ENCODE assay signal across 9 cellular contexts in the genomic region with DNA sequence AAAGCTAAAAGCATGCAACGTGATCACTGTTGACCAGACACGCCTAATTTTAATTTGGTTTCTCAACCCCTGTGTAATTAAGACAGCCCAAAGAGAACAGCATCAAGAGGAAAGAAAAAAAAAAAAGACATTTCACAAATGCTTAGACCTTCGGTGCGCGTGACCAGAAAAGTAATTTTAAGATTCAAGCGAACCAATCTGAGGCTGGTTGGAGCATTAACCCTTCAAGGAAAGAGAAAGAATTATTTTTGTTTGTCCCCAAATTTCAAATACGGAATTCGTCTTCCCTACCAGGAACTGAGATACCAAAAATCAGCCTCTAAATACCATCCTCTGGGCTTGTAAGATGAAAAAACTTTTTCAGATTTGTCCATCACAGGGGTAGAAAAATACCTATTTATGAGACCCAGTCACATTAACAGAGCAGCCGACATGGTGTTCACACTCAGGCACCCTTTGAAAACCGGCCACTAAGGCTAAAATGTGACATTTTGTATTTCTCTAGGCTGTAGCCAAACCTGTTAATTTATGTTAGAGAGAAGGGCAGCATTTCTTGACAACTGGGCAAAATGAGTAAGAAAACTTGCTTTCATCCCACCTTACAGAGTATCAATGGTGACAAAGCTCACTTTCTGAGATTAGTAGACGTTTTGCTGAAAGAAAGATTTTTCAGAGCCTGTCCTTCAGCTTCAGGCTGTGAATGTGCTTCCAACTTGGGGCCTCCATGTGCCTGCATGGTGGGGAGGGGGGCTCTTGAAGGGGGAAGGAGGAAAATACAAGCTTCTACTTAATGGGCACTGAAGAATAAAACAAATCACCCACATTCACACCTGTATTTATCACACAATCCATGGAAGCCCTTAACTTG.
DNase-seq lines count a peak whose midpoint lies in the region; ATAC-seq and TF ChIP-seq lines count a peak whose summit lies in the region.
"Had no signal": no experiment of that assay in that cellular context is flagged by ENCODE, and none has a peak within 500 bp of the region (broad histone marks: within the 10 kb centered on the region; RNA-seq: fewer than 3 reads in every experiment).

No MANE protein-coding gene starts in this region.

- no peak for ATAC-seq in left lung

- no peaks in the 10 kb centered on the region for H3K9me3 ChIP-seq in left lung
- H3K9me3 ChIP-seq in tibial nerve = no peaks in the 10 kb centered on the region

- H3K4me1 Mint-ChIP-seq in activated naive CD4-positive, alpha-beta T cell treated with anti-CD3 and anti-CD28 coated beads, Interleukin-2, amount 10 ng/mL, durations not matched to agents 7 days and 5 days = peaks cover 89% of the 10 kb centered on the region
- H3K4me1 Mint-ChIP-seq in endothelial cell (ENCODE audit: unreplicated experiment) = peaks cover 24% of the 10 kb centered on the region

- peak overlapping the region; percentile 32 to 43 for H3K4me3 ChIP-seq in left lung
- peak overlapping the region in 3 of 4 donors; percentile 45 to 51 (median 49) for H3K4me3 ChIP-seq in tibial nerve

- no peak for TF ChIP-seq CTCF in left lung (IDR thresholded peaks at IDR 0.05)
- TF ChIP-seq CTCF in tibial nerve (IDR thresholded peaks at IDR 0.05) = no peak
- TF ChIP-seq CTCF in endothelial cell (IDR thresholded peaks at IDR 0.05; ENCODE audit: unreplicated experiment) = no peak

- H3K27ac Mint-ChIP-seq in activated naive CD4-positive, alpha-beta T cell treated with anti-CD3 and anti-CD28 coated beads, Interleukin-2, amount 10 ng/mL, durations not matched to agents 7 days and 5 days = peak overlapping the region; percentile 95
- H3K27ac Mint-ChIP-seq in endothelial cell (ENCODE audit: unreplicated experiment) = no peak overlapping the region

- peaks cover 0 to 3% of the 10 kb centered on the region in 2 donors for H3K36me3 ChIP-seq in left lung
- H3K36me3 ChIP-seq in tibial nerve = peaks cover 0 to 16% (median 0%) of the 10 kb centered on the region in 3 donors

- DNase-seq in activated naive CD4-positive, alpha-beta T cell treated with Interleukin-2 at 50 U/mL for 16 hours = peak; percentile 25
- DNase-seq in activated naive CD4-positive, alpha-beta T cell (lab: John Stamatoyannopoulos, UW) = no peak
- DNase-seq in activated naive CD4-positive, alpha-beta T cell treated with anti-CD3 and anti-CD28 coated beads, Interleukin-2, amount 10 ng/mL, durations not matched to agents 7 days and 5 days = no peak
- DNase-seq in left lung (no peak), tibial nerve (ENCODE audit: low spot score in 2 of 2) (no peak), NCI-H1417 (lab: John Stamatoyannopoulos, UW) (no peak), endothelial cell (ENCODE audit: low spot score) (no peak), retina (no peak)
- DNase-seq: DMS153 had no signal

- no peak for TF ChIP-seq EP300 in tibial nerve (IDR thresholded peaks at IDR 0.05)

- no peaks in the 10 kb centered on the region for H3K9me3 Mint-ChIP-seq in activated naive CD4-positive, alpha-beta T cell treated with anti-CD3 and anti-CD28 coated beads, Interleukin-2, amount 10 ng/mL, durations not matched to agents 7 days and 5 days
- no peaks in the 10 kb centered on the region for H3K9me3 Mint-ChIP-seq in endothelial cell (ENCODE audit: unreplicated experiment)

- H3K4me1 ChIP-seq in left lung = peaks cover 15 to 84% of the 10 kb centered on the region in 2 donors
- H3K4me1 ChIP-seq in tibial nerve = peaks cover 6 to 92% (median 64%) of the 10 kb centered on the region in 4 donors

- no peak for TF ChIP-seq POLR2A in tibial nerve (IDR thresholded peaks at IDR 0.05)

- H3K36me3 Mint-ChIP-seq in activated naive CD4-positive, alpha-beta T cell treated with anti-CD3 and anti-CD28 coated beads, Interleukin-2, amount 10 ng/mL, durations not matched to agents 7 days and 5 days = peaks cover 71% of the 10 kb centered on the region
- no peaks in the 10 kb centered on the region for H3K36me3 Mint-ChIP-seq in endothelial cell (ENCODE audit: low read depth, unreplicated experiment)

- H3K27ac ChIP-seq in left lung (peak overlapping the region; percentile 92 to 95), tibial nerve (peak overlapping the region; percentile 86 to 94 (median 93))

- WGBS in tibial nerve, 2 donors = 15 to 17% methylated on average over 11 of the region's 11 CpGs

- intact Hi-C loops in left lung (cut with DNase I) = no loop called here

- H3K27me3 Mint-ChIP-seq in activated naive CD4-positive, alpha-beta T cell treated with anti-CD3 and anti-CD28 coated beads, Interleukin-2, amount 10 ng/mL, durations not matched to agents 7 days and 5 days = no peaks in the 10 kb centered on the region
- no peaks in the 10 kb centered on the region for H3K27me3 Mint-ChIP-seq in endothelial cell (ENCODE audit: unreplicated experiment)

- CTCF ChIA-PET in activated naive CD4-positive, alpha-beta T cell treated with anti-CD3 and anti-CD28 coated beads, Interleukin-2, amount 10 ng/mL, durations not matched to agents 7 days and 5 days (lab: Charles Lee) = interaction anchor here (0.9 to 5.9 kb wide), 9 partner anchors 11 to 126 kb away, joined by 3 to 45 read pairs (median 6); no protein-coding TSS in a partner anchor

- H3K27me3 ChIP-seq in left lung (no peaks in the 10 kb centered on the region), tibial nerve (no peaks in the 10 kb centered on the region)

- peak overlapping the region; percentile 83 for H3K4me3 Mint-ChIP-seq in activated naive CD4-positive, alpha-beta T cell treated with anti-CD3 and anti-CD28 coated beads, Interleukin-2, amount 10 ng/mL, durations not matched to agents 7 days and 5 days
- no peak overlapping the region for H3K4me3 Mint-ChIP-seq in endothelial cell (ENCODE audit: unreplicated experiment)
